Comparison of ENCODE assay signal across 12 cellular contexts in the genomic region with DNA sequence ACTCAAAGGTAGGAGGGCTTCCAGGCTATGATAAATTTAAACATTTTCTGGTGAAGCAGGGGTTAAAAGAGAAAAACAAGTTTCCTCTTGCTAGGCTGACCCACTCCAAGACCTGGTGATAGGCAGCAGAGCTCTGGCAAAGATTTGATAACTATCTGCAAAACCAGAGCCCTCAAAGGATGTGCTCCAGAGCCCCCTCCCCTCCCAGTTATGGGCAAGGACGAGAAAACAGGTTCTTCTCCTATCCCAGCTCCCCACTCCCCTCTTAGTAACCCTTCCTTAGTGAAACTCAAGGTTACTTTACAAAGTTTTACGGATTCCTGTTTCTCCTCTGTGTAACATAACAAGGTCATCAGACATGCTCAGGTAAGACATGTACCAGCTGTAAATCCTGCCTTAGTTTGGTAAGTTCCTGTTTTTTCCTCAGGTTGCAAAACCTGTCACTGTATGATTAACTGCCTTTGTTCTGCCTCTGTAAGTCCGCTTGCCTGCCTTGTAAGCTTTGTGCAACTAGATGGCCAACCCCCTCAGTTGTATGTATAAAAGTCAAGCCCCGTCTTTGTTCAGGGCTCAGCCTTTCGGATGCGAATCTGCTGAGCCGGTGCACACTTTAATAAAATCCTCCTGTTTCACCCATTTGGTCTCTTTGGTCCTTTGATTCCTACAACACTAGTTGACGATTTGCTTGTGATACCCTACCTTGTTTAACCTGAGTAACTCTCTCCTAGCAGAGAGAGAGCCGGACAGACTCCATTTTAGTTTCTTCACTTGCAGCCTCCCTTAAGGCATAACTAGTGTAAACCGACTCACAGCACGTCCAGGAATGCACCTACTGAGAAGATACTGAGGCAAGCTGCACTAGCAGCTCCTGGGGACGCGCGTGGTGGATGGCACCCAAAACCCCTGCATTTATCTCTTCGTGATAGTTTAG. TPM values are rescaled to one million over a fixed set of nuclear protein-coding genes. Genes with fewer than 3 reads are reported as not detected.
DNase-seq lines count a peak whose midpoint lies in the region; ATAC-seq and TF ChIP-seq lines count a peak whose summit lies in the region.
"Had no signal": no experiment of that assay in that cellular context is flagged by ENCODE, and none has a peak within 500 bp of the region (broad histone marks: within the 10 kb centered on the region; RNA-seq: fewer than 3 reads in every experiment).

No MANE protein-coding gene starts in this region.

- intact Hi-C loops in PC-9 (cut with micrococcal nuclease; ENCODE audit: unreplicated experiment): loop anchor here (5.0 kb wide), 1 partner anchor 44 kb away; no protein-coding TSS in a partner anchor

- no peak overlapping the region for H3K18ac ChIP-seq in H9 (ENCODE audit: insufficient read length, low read depth, low read length)

- no peak overlapping the region for H2AK5ac ChIP-seq in H9 (ENCODE audit: insufficient read length, low read length)

- H2BK120ac ChIP-seq in H9 (ENCODE audit: low read depth, low read length, poor library complexity, severe bottlenecking): no peak overlapping the region

- no peaks in the 10 kb centered on the region for H4K20me1 ChIP-seq in H9 (ENCODE audit: control insufficient read depth, insufficient read depth, insufficient read length)
- no peaks in the 10 kb centered on the region for H4K20me1 ChIP-seq in PC-9 (ENCODE audit: insufficient read depth)

- H3K36me3 ChIP-seq in BE2C (no peaks in the 10 kb centered on the region), PC-9 (ENCODE audit: low read depth) (no peaks in the 10 kb centered on the region)

- H3K14ac ChIP-seq in H9 (ENCODE audit: insufficient read depth, low read length): no peak overlapping the region

- H3K27me3 ChIP-seq in BE2C (no peaks in the 10 kb centered on the region), H9 (ENCODE audit: insufficient read depth, low read length) (peaks cover 2% of the 10 kb centered on the region; the same call in 1 of the 2 replicates), PC-9 (ENCODE audit: insufficient read depth, low read depth) (no peaks in the 10 kb centered on the region)

- H3K56ac ChIP-seq in H9 (ENCODE audit: insufficient read length, low read depth, low read length): no peak overlapping the region

- H3K9me3 Mint-ChIP-seq in H9: peaks cover 0 to 5% of the 10 kb centered on the region in 2 experiments; a peak in 1 of 5 replicates

- H3K23ac ChIP-seq in H9 (ENCODE audit: insufficient read length, low read depth, low read length): no peak overlapping the region

- no peak overlapping the region for H3K4ac ChIP-seq in H9 (ENCODE audit: low read depth, low read length)

- H3K4me1 ChIP-seq in BE2C: peaks cover 8% of the 10 kb centered on the region; the same call in 1 of the 2 replicates
- H3K4me1 ChIP-seq in H9 (ENCODE audit: insufficient read depth, low read length): peaks cover 5% of the 10 kb centered on the region; the same call in 1 of the 2 replicates
- peaks cover 21% of the 10 kb centered on the region for H3K4me1 ChIP-seq in PC-9 (replicated peaks; ENCODE audit: insufficient read depth)

- H3K9me2 ChIP-seq in PC-9 (ENCODE audit: insufficient read depth): no peaks in the 10 kb centered on the region

- no peaks in the 10 kb centered on the region for H3K36me3 Mint-ChIP-seq in H9 (ENCODE audit: insufficient read depth in 1 of 3, low read depth in 3 of 3)

- H2AFZ ChIP-seq in H9 (ENCODE audit: low read length): no peak overlapping the region
- no peak overlapping the region for H2AFZ ChIP-seq in PC-9

- no peaks in the 10 kb centered on the region for H3K9me3 ChIP-seq in BE2C
- H3K9me3 ChIP-seq in H9 (ENCODE audit: control insufficient read depth, low read depth, low read length): no peaks in the 10 kb centered on the region
- no peaks in the 10 kb centered on the region for H3K9me3 ChIP-seq in PC-9 (ENCODE audit: insufficient read depth, low read depth)

- no peak overlapping the region for H2BK20ac ChIP-seq in H9 (ENCODE audit: low read depth, low read length, poor library complexity, severe bottlenecking)

- H3F3A ChIP-seq in PC-9 (ENCODE audit: insufficient read depth, low read depth): peaks cover 17% of the 10 kb centered on the region; the same call in 1 of the 2 replicates

- no CpG with 5 or more reads among the region's 15 CpGs for WGBS in H9 (ENCODE audit: extremely low coverage, insufficient read length, low lambda C conversion rate)

- no peak overlapping the region for H3K9ac ChIP-seq in H9 (ENCODE audit: extremely low read depth, insufficient read length, low read length)

- H3K27ac ChIP-seq in H9 (ENCODE audit: insufficient read length, low read depth, low read length) (no peak overlapping the region), PC-9 (peak overlapping the region; percentile 47)

- POLR2A ChIA-PET in PC-9 (lab: Charles Lee; ENCODE audit: unreplicated experiment): interaction anchor here (0.5 to 0.6 kb wide), 2 partner anchors 57 to 234 kb away, joined by 4 to 7 read pairs; no protein-coding TSS in a partner anchor

- H2BK15ac ChIP-seq in H9 (ENCODE audit: low read depth, low read length): no peak overlapping the region

- DNase-seq in BE2C: peak; percentile 43
- DNase-seq in H9: no peak
- DNase-seq in PC-9: peak; percentile 34 to 92
- peak; percentile 13 for DNase-seq in kidney tubule cell (ENCODE audit: low spot score)
- DNase-seq in foreskin melanocyte: no peak
- DNase-seq in NCI-H524 treated with DMSO at 0.1 percent for 48 hours (lab: John Stamatoyannopoulos, UW): no peak
- DNase-seq: activated CD4-positive, CD25-positive, alpha-beta regulatory T cell treated with anti-CD3 and anti-CD28 coated beads, Interleukin-2, amount 50 U/mL, for 72 hours; NCI-H526 treated with DMSO at 0.1 percent for 48 hours; stimulated activated naive CD4-positive, alpha-beta T cell had no signal

- no peaks in the 10 kb centered on the region for H3K23me2 ChIP-seq in H9 (ENCODE audit: insufficient read length, low read depth, low read length, poor library complexity, severe bottlenecking)

- H3K4me3 ChIP-seq in BE2C (ENCODE audit: low read depth, low read length): no peak overlapping the region
- no peak overlapping the region for H3K4me3 ChIP-seq in PC-9

- H2BK5ac ChIP-seq in H9 (ENCODE audit: insufficient read length, low read length): no peak overlapping the region

- no peak overlapping the region for H4K5ac ChIP-seq in H9 (ENCODE audit: insufficient read length, low read depth, low read length)

- ATAC-seq in HG03280 (IDR thresholded peaks at IDR 0.05; ENCODE audit: unreplicated experiment) (no peak), HG02852 (IDR thresholded peaks at IDR 0.05; ENCODE audit: unreplicated experiment) (no peak)

- H3K79me1 ChIP-seq in H9 (ENCODE audit: insufficient read depth, low read depth, low read length, poor library complexity, severe bottlenecking): no peaks in the 10 kb centered on the region

- BruUV-seq in PC-9 (replicated peaks; lab: Mats Ljungman, UMichigan): no TSS peak

- H3T11ph ChIP-seq in H9 (ENCODE audit: low read length): no peak overlapping the region

- CTCF ChIA-PET in PC-9 (lab: Charles Lee): interaction anchor here (0.6 kb wide), 1 partner anchor 104 kb away, joined by 3 read pairs; no protein-coding TSS in a partner anchor

- H3K79me2 ChIP-seq in H9 (ENCODE audit: insufficient read depth, low read length) (no peaks in the 10 kb centered on the region), PC-9 (ENCODE audit: low read depth) (no peaks in the 10 kb centered on the region)

- H3K4me1 Mint-ChIP-seq in H9: peaks cover 34 to 42% of the 10 kb centered on the region in 2 experiments

- H3K4me3 Mint-ChIP-seq in H9: no peak overlapping the region

- peak overlapping the region in 2 of 3 experiments; percentile 0 to 73; a peak in 3 of 7 replicates for H3K27ac Mint-ChIP-seq in H9

- no peak overlapping the region for H2BK12ac ChIP-seq in H9 (ENCODE audit: insufficient read length, low read depth, low read length)

- H4K91ac ChIP-seq in H9 (ENCODE audit: insufficient read length, low read depth, low read length): no peak overlapping the region

- H3K27me3 Mint-ChIP-seq in H9 (ENCODE audit: low read depth): peaks cover 3% of the 10 kb centered on the region; the same call in 1 of the 2 replicates

- TF ChIP-seq CTCF in BE2C (IDR thresholded peaks at IDR 0.05; ENCODE audit: low read depth, low read length) (no peak), H9 (conservative IDR thresholded peaks at IDR 0.05) (no peak), PC-9 (conservative IDR thresholded peaks at IDR 0.05) (no peak)

- H3K4me2 ChIP-seq in H9 (ENCODE audit: insufficient read depth, insufficient read length, low read length): no peak overlapping the region
- H3K4me2 ChIP-seq in PC-9: peak overlapping the region; percentile 62

- H4K8ac ChIP-seq in H9 (replicated peaks; ENCODE audit: insufficient read length, low read depth, low read length): no peak overlapping the region

RNA-seq across cellular contexts. Expression of a gene that starts 13.9 kb away (rescaled TPM):
- not detected for polyA plus RNA-seq in BE2C (2012; ENCODE audit: insufficient read depth, insufficient read length, low read depth)
- total RNA-seq in H9 (2021) (0.48 TPM in 2 replicates), PC-9 (2021) (1.5 and 2.5 TPM in 2 replicates)
- total RNA-seq: lung microvascular endothelial cell had no signal

RNA-seq across cellular contexts. Expression of a gene that starts 33.8 kb away (rescaled TPM):
- polyA plus RNA-seq in BE2C (2012; ENCODE audit: insufficient read depth, insufficient read length, low read depth): 5.2 TPM
- total RNA-seq in H9 (2021) (1.6 and 2.4 TPM in 2 replicates), PC-9 (2021) (9.5 and 14.0 TPM in 2 replicates)

RNA-seq across cellular contexts. Expression of a gene that starts 41.6 kb away (rescaled TPM):
- polyA plus RNA-seq in BE2C (2012; ENCODE audit: insufficient read depth, insufficient read length, low read depth): not detected
- total RNA-seq in H9 (2021) (3.7 and 4.2 TPM in 2 replicates), PC-9 (2021) (28.2 and 29.1 TPM in 2 replicates)

Comparison
In these comparisons a context has a peak if more than half of its experiments do, and no peak if none do; other contexts are left out.
1. DNase-seq: peak in BE2C (single experiment), PC-9 (2 of 2) and kidney tubule cell (single experiment); none in H9 (single experiment), foreskin melanocyte (single experiment) and NCI-H524 treated with DMSO at 0.1 percent for 48 hours (single experiment).